Comparison of ENCODE assay signal across 8 cellular contexts in the genomic region with DNA sequence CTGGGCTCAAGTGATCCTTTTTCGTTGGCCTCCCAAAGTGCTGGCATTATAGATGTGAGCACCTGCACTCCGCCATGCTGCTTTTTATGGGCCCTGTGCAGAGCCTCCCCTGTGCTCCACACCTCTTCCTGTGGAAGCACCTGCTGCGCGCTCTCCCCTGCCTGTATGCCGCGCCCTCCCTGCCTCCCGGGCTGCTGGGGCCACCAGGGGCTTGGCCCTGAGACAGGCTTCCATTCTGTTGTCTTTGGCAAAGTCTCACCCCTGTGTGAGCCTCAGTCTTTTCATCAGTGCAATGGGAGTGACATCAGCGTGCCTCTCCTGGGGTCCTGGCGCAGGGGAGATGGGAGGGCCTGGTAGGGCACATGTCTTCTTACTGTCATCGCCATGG. TPM values are rescaled to one million over a fixed set of nuclear protein-coding genes. Genes with fewer than 3 reads are reported as not detected.
DNase-seq lines count a peak whose midpoint lies in the region; ATAC-seq, FAIRE-seq and TF ChIP-seq lines count a peak whose summit lies in the region.

No MANE protein-coding gene starts in this region.

- H3K9me3 Mint-ChIP-seq in mesothelial cell of epicardium, result no peaks in the 10 kb centered on the region

- 81% methylated on average over 10 of the region's 10 CpGs for WGBS in A549 (ENCODE audit: missing lambda C conversion rate)
- 64 to 71% methylated on average over 9 to 10 of the region's 10 CpGs for WGBS in body of pancreas, 2 donors

- no peak for FAIRE-seq in A549 (lab: Jason Lieb, UNC)

- TF ChIP-seq POLR2A in A549 (IDR thresholded peaks at IDR 0.05; ENCODE audit: low read length), result no peak
- no peak for TF ChIP-seq POLR2A in body of pancreas (IDR thresholded peaks at IDR 0.05)

- CTCF ChIA-PET in A549 (lab: Yijun Ruan, JAX) (no interaction called here), HEK293 (lab: Yijun Ruan, JAX) (no interaction called here)

- peak overlapping the region; percentile 99 for H3K4me2 ChIP-seq in A549

- H3K9me3 ChIP-seq in A549, result no peaks in the 10 kb centered on the region
- H3K9me3 ChIP-seq in HEK293 (ENCODE audit: control insufficient read depth, insufficient read depth, low read depth, low read length), result no peaks in the 10 kb centered on the region
- no peaks in the 10 kb centered on the region for H3K9me3 ChIP-seq in adipocyte (ENCODE audit: control insufficient read depth, low read length)
- no peaks in the 10 kb centered on the region for H3K9me3 ChIP-seq in body of pancreas

- TF ChIP-seq RAD21 in A549 (conservative IDR thresholded peaks at IDR 0.05 in 1 of 2, IDR thresholded peaks at IDR 0.05 in 1 of 2), result no peak

- H3K36me3 Mint-ChIP-seq in mesothelial cell of epicardium, result peaks cover 19% of the 10 kb centered on the region

- peaks cover 33% of the 10 kb centered on the region for H3K4me1 Mint-ChIP-seq in mesothelial cell of epicardium

- no peak for DNase-seq in A549 (ENCODE audit: low read depth in 1 of 2, low spot score in 1 of 2)
- no peak for DNase-seq in adipocyte (ENCODE audit: low read depth)
- no peak for DNase-seq in mesothelial cell of epicardium (ENCODE audit: low spot score in 2 of 2, unreplicated experiment in 2 of 2)
- DNase-seq in body of pancreas, result no peak

- H3K27ac ChIP-seq in A549 (peak overlapping the region; percentile 96 to 100), HEK293 (ENCODE audit: extremely low read depth, low read depth, low read length) (peak overlapping the region; percentile 98; the same call in 1 of the 2 replicates), body of pancreas (peak overlapping the region in 2 of 4 donors; percentile 86 to 99)

- H3K4me1 ChIP-seq in A549 (peaks cover 31% of the 10 kb centered on the region), HEK293 (ENCODE audit: control insufficient read depth, insufficient read depth, low read length) (peaks cover 8% of the 10 kb centered on the region), adipocyte (ENCODE audit: control insufficient read depth, insufficient read depth, low read length) (peaks cover 43% of the 10 kb centered on the region), body of pancreas (peaks cover 49% of the 10 kb centered on the region)

- peak overlapping the region; percentile 80 for H3K4me3 ChIP-seq in A549
- no peak overlapping the region for H3K4me3 ChIP-seq in HEK293 (ENCODE audit: low read depth, low read length)
- H3K4me3 ChIP-seq in adipocyte (ENCODE audit: low read length), result peak overlapping the region; percentile 88
- no peak overlapping the region for H3K4me3 ChIP-seq in body of pancreas

- H3K27ac Mint-ChIP-seq in mesothelial cell of epicardium, result peak overlapping the region; percentile 43

- H3K36me3 ChIP-seq in HEK293 (ENCODE audit: control insufficient read depth in 2 of 2, insufficient read depth in 1 of 2, low read length in 2 of 2) (peaks cover 0 to 71% of the 10 kb centered on the region in 2 experiments; a peak in 1 of 3 replicates), adipocyte (ENCODE audit: control insufficient read depth, insufficient read depth, low read length, severe bottlenecking) (peaks cover 51% of the 10 kb centered on the region), body of pancreas (replicated peaks in 1 of 2; ENCODE audit: insufficient read depth in 1 of 2, low read depth in 2 of 2) (peaks cover 7 to 22% of the 10 kb centered on the region in 2 donors)

- H3K27me3 ChIP-seq in adipocyte (replicated peaks; ENCODE audit: control insufficient read depth, insufficient read depth, low read length) (no peaks in the 10 kb centered on the region), body of pancreas (no peaks in the 10 kb centered on the region)

- no peak for TF ChIP-seq CTCF in A549 (IDR thresholded peaks at IDR 0.05)
- TF ChIP-seq CTCF in HEK293 (tag by site-specific recombination; IDR thresholded peaks at IDR 0.05), result no peak
- TF ChIP-seq CTCF in mesothelial cell of epicardium (IDR thresholded peaks at IDR 0.05; ENCODE audit: unreplicated experiment), result no peak
- TF ChIP-seq CTCF in body of pancreas (IDR thresholded peaks at IDR 0.05), result no peak

- POLR2A ChIA-PET in A549 (lab: Yijun Ruan, JAX) (no interaction called here), HEK293 (lab: Yijun Ruan, JAX) (interaction anchor here (0.6 to 1.6 kb wide), 2 partner anchors 7 to 238 kb away, joined by 3 to 12 read pairs; a partner anchor contains a TSS)

- ATAC-seq in A549 (no peak), HG03139 (IDR thresholded peaks at IDR 0.05; ENCODE audit: unreplicated experiment) (no peak), GM21723 (IDR thresholded peaks at IDR 0.05; ENCODE audit: unreplicated experiment) (no peak), body of pancreas (no peak), GM19452 (IDR thresholded peaks at IDR 0.05; ENCODE audit: unreplicated experiment) (no peak)

- intact Hi-C loops in body of pancreas (cut with DNase I), result no loop called here

- H3K4me3 Mint-ChIP-seq in mesothelial cell of epicardium, result peak overlapping the region; percentile 73

- no peaks in the 10 kb centered on the region for H3K27me3 Mint-ChIP-seq in mesothelial cell of epicardium (ENCODE audit: low read depth)

- peak overlapping the region; percentile 93 for H3K9ac ChIP-seq in adipocyte (ENCODE audit: low read length)

- TF ChIP-seq EP300 in A549 (IDR thresholded peaks at IDR 0.05), result no peak

TF ChIP-seq in HEK293, 187 proteins besides CTCF, POLR2A, EP300 and RAD21:
- no peak for TF ChIP-seq ZNF169 (tag by site-specific recombination; IDR thresholded peaks at IDR 0.05)
- TF ChIP-seq GLIS1 (tag by site-specific recombination; IDR thresholded peaks at IDR 0.05), result peak; percentile 96

RNA-seq across cellular contexts. Expression of a gene that starts 1.3 kb away (rescaled TPM):
- polyA plus RNA-seq in A549 (2011; rRNA removed) (22.7 and 24.8 TPM in 2 replicates), A549 (2017; fragmentation: RNase III; extraction: RNeasy Plus Mini Kit Qiagen cat#74134 plus additional on column Dnase treatment) (35.6 to 37.6 TPM (median 37.1 TPM) in 3 replicates)
- 96.5 and 113 TPM in 2 replicates for polyA plus RNA-seq in A549 (2012; cell fraction: cytosol; rRNA removed)
- polyA plus RNA-seq in A549 (2012; cell fraction: nucleus; rRNA removed), result 61.6 and 78.1 TPM in 2 replicates
- 5.3 and 6.7 TPM in 2 replicates for polyA minus RNA-seq in A549 (2011; rRNA and poly(A)+ RNA removed)
- total RNA-seq in mesothelial cell of epicardium (24.4 to 25.8 TPM (median 25.5 TPM) in 3 replicates), body of pancreas (10 to 100 TPM; 48.0 to 63.9 TPM)

RNA-seq across cellular contexts. Expression of a gene that starts 7.5 kb away (rescaled TPM):
- polyA plus RNA-seq in A549 (2011; rRNA removed) (92.4 and 151 TPM in 2 replicates), A549 (2017; fragmentation: RNase III; extraction: RNeasy Plus Mini Kit Qiagen cat#74134 plus additional on column Dnase treatment) (178 to 201 TPM (median 189 TPM) in 3 replicates)
- polyA plus RNA-seq in A549 (2012; cell fraction: cytosol; rRNA removed), result 111 and 147 TPM in 2 replicates
- 246 and 410 TPM in 2 replicates for polyA plus RNA-seq in A549 (2012; cell fraction: nucleus; rRNA removed)
- 38.3 and 44.0 TPM in 2 replicates for polyA minus RNA-seq in A549 (2011; rRNA and poly(A)+ RNA removed)
- total RNA-seq in mesothelial cell of epicardium (659 to 674 TPM (median 670 TPM) in 3 replicates), body of pancreas (100 to 1,000 TPM; 582 to 630 TPM)

RNA-seq across cellular contexts. Expression of a gene that starts 9.1 kb away (rescaled TPM):
- polyA plus RNA-seq in A549 (2011; rRNA removed) (0.16 and 0.24 TPM in 2 replicates), A549 (2017; fragmentation: RNase III; extraction: RNeasy Plus Mini Kit Qiagen cat#74134 plus additional on column Dnase treatment) (0.84 to 1.3 TPM (median 1.2 TPM) in 3 replicates)
- 0.62 and 0.97 TPM in 2 replicates for polyA plus RNA-seq in A549 (2012; cell fraction: cytosol; rRNA removed)
- 1.3 and 1.5 TPM in 2 replicates for polyA plus RNA-seq in A549 (2012; cell fraction: nucleus; rRNA removed)
- polyA minus RNA-seq in A549 (2011; rRNA and poly(A)+ RNA removed), result 0.29 TPM in 1 of 2 replicates, not detected in the other
- total RNA-seq in mesothelial cell of epicardium (13.1 to 15.0 TPM (median 14.0 TPM) in 3 replicates), body of pancreas (not detected)

RNA-seq across cellular contexts. Expression of a gene that starts 28.2 kb away (rescaled TPM):
- polyA plus RNA-seq in A549 (2011; rRNA removed) (9.1 and 11.8 TPM in 2 replicates), A549 (2017; fragmentation: RNase III; extraction: RNeasy Plus Mini Kit Qiagen cat#74134 plus additional on column Dnase treatment) (27.7 to 33.4 TPM (median 31.4 TPM) in 3 replicates)
- polyA plus RNA-seq in A549 (2012; cell fraction: cytosol; rRNA removed), result 17.7 and 27.8 TPM in 2 replicates
- 45.7 and 73.9 TPM in 2 replicates for polyA plus RNA-seq in A549 (2012; cell fraction: nucleus; rRNA removed)
- 23.7 and 25.2 TPM in 2 replicates for polyA minus RNA-seq in A549 (2011; rRNA and poly(A)+ RNA removed)
- total RNA-seq in mesothelial cell of epicardium (168 to 177 TPM (median 172 TPM) in 3 replicates), body of pancreas (10 to 100 TPM; 36.3 to 43.5 TPM)

RNA-seq across cellular contexts. Expression of a gene that starts 35.1 kb away (rescaled TPM):
- polyA plus RNA-seq in A549 (2011; rRNA removed) (18.5 and 28.7 TPM in 2 replicates), A549 (2017; fragmentation: RNase III; extraction: RNeasy Plus Mini Kit Qiagen cat#74134 plus additional on column Dnase treatment) (96.9 to 101 TPM (median 99.7 TPM) in 3 replicates)
- 158 and 210 TPM in 2 replicates for polyA plus RNA-seq in A549 (2012; cell fraction: cytosol; rRNA removed)
- 114 and 225 TPM in 2 replicates for polyA plus RNA-seq in A549 (2012; cell fraction: nucleus; rRNA removed)
- 12.4 and 18.2 TPM in 2 replicates for polyA minus RNA-seq in A549 (2011; rRNA and poly(A)+ RNA removed)
- total RNA-seq in mesothelial cell of epicardium (105 to 115 TPM (median 108 TPM) in 3 replicates), body of pancreas (100 to 1,000 TPM; 156 to 157 TPM)

Comparison
In these comparisons a context has a peak if more than half of its experiments do, and no peak if none do; other contexts are left out.
1. H3K4me3 ChIP-seq: peak in A549 (single experiment) and adipocyte (single experiment); none in HEK293 (single experiment) and body of pancreas (0 of 2).
2. RNA of a gene that starts 9.1 kb away (total RNA-seq): 13.1 to 15.0 TPM in mesothelial cell of epicardium; not detected in body of pancreas; every median in the first group is over 10 times any median in the second.